In genomic region chr19:36257512-36257876, GRCh38 we compare ENCODE assay signal across 10 cellular contexts. TPM values are rescaled to one million over a fixed set of nuclear protein-coding genes. Genes with fewer than 3 reads are reported as not detected.
DNase-seq lines count a peak whose midpoint lies in the region; ATAC-seq and TF ChIP-seq lines count a peak whose summit lies in the region.
"Had no signal": no experiment of that assay in that cellular context is flagged by ENCODE, and none has a peak within 500 bp of the region (broad histone marks: within the 10 kb centered on the region; RNA-seq: fewer than 3 reads in every experiment).

No MANE protein-coding gene starts in this region.

- TF ChIP-seq RAD21 in IMR-90 (IDR thresholded peaks at IDR 0.05; ENCODE audit: low read length) = no peak

- no peak overlapping the region for H3K27ac Mint-ChIP-seq in T-helper 17 cell
- H3K27ac Mint-ChIP-seq: activated T-cell treated with anti-CD3 and anti-CD28 coated beads, Interleukin-2, amount 50 U/mL, for 72 hours had no signal

- no peak overlapping the region for H3K4me3 Mint-ChIP-seq in T-helper 17 cell
- H3K4me3 Mint-ChIP-seq: activated T-cell treated with anti-CD3 and anti-CD28 coated beads, Interleukin-2, amount 50 U/mL, for 72 hours had no signal

- no peak overlapping the region for H3K23ac ChIP-seq in IMR-90 (ENCODE audit: low read depth, low read length)

- TF ChIP-seq CTCF in IMR-90 (conservative IDR thresholded peaks at IDR 0.05; ENCODE audit: low read depth, low read length) (no peak), right lobe of liver (IDR thresholded peaks at IDR 0.05) (no peak)

- dilution Hi-C loops in IMR-90 (cut with HindIII; ENCODE audit: low sequenced_read_pairs, unreplicated experiment) = no loop called here

- H3K4ac ChIP-seq in IMR-90 (ENCODE audit: low read depth, low read length) = no peak overlapping the region

- DNase-seq in IMR-90 (no peak), cerebellar cortex (ENCODE audit: low spot score) (peak; percentile 42), right lobe of liver (no peak), SIG-M5 (lab: John Stamatoyannopoulos, UW) (no peak), T-helper 17 cell (no peak)
- DNase-seq: activated T-cell treated with anti-CD3 and anti-CD28 coated beads, Interleukin-2, amount 50 U/mL, for 72 hours had no signal

- H3K36me3 ChIP-seq in IMR-90 (ENCODE audit: control insufficient read depth, insufficient read depth, low read length) = no peaks in the 10 kb centered on the region
- H3K36me3 ChIP-seq in right lobe of liver = no peaks in the 10 kb centered on the region
- peaks cover 0 to 4% (median 0%) of the 10 kb centered on the region in 5 donors for H3K36me3 ChIP-seq in subcutaneous abdominal adipose tissue (ENCODE audit: control insufficient read depth in 5 of 5, insufficient read depth in 5 of 5, low read length in 5 of 5)

- H3K27ac ChIP-seq in IMR-90 (ENCODE audit: insufficient read depth, low read length) (no peak overlapping the region), right lobe of liver (peak overlapping the region in 1 of 3 donors; percentile 29), subcutaneous abdominal adipose tissue (ENCODE audit: low read depth, low read length) (no peak overlapping the region)
- H3K27ac ChIP-seq: KMS-11 had no signal

- H3K4me3 ChIP-seq in IMR-90 (ENCODE audit: insufficient read depth, low read depth, low read length) = peak overlapping the region; percentile 11; the same call in 1 of the 2 replicates
- peak overlapping the region in 2 of 3 donors; percentile 27 to 42 for H3K4me3 ChIP-seq in right lobe of liver
- H3K4me3 ChIP-seq in subcutaneous abdominal adipose tissue (ENCODE audit: low read depth in 1 of 5, low read length in 5 of 5) = peak overlapping the region in 4 of 5 donors; percentile 53 to 72 (median 70)

- intact Hi-C loops in IMR-90 (cut with micrococcal nuclease) = no loop called here
- intact Hi-C loops in right lobe of liver (cut with DNase I) = no loop called here

- POLR2A ChIA-PET in IMR-90 (lab: Charles Lee; ENCODE audit: unreplicated experiment) = no interaction called here

- no peaks in the 10 kb centered on the region for H3K4me1 ChIP-seq in IMR-90 (ENCODE audit: control insufficient read depth, insufficient read depth, low read length)
- no peaks in the 10 kb centered on the region for H3K4me1 ChIP-seq in right lobe of liver
- peaks cover 0 to 18% (median 11%) of the 10 kb centered on the region in 5 donors for H3K4me1 ChIP-seq in subcutaneous abdominal adipose tissue (ENCODE audit: control insufficient read depth in 5 of 5, insufficient read depth in 5 of 5, low read length in 5 of 5)

- H4K5ac ChIP-seq in IMR-90 (ENCODE audit: low read depth, low read length) = no peak overlapping the region

- TF ChIP-seq POLR2A in IMR-90 (IDR thresholded peaks at IDR 0.05; ENCODE audit: low read depth, low read length) (no peak), right lobe of liver (IDR thresholded peaks at IDR 0.05) (no peak)

- WGBS in IMR-90 (ENCODE audit: extremely low coverage in 2 of 2, insufficient read length in 1 of 2), 2 experiments = 15% methylated on average over 18 of the region's 37 CpGs; no CpG with 5 or more reads in 1 of the 2 experiments
- 0% methylated on average over 6 of the region's 37 CpGs for WGBS in right lobe of liver (ENCODE audit: insufficient coverage, low coverage, low lambda C conversion rate, missing lambda C conversion rate)

- H2AK5ac ChIP-seq in IMR-90 (ENCODE audit: low read depth, low read length) = no peak overlapping the region

- H3K9me3 ChIP-seq in IMR-90 (ENCODE audit: control insufficient read depth, insufficient read depth, low read length) (peaks cover 3% of the 10 kb centered on the region; the same call in 1 of the 2 replicates), right lobe of liver (no peaks in the 10 kb centered on the region), subcutaneous abdominal adipose tissue (ENCODE audit: control insufficient read depth in 5 of 5, low read length in 5 of 5) (peaks cover 0 to 6% (median 2%) of the 10 kb centered on the region in 5 donors), T-helper 17 cell (ENCODE audit: control insufficient read depth, low read length, poor library complexity, severe bottlenecking) (no peaks in the 10 kb centered on the region)

- H2BK120ac ChIP-seq in IMR-90 (ENCODE audit: low read depth, low read length) = no peak overlapping the region

- H4K20me1 ChIP-seq in IMR-90 (ENCODE audit: insufficient read depth, low read length) = no peaks in the 10 kb centered on the region

- H3K4me1 Mint-ChIP-seq in T-helper 17 cell = no peaks in the 10 kb centered on the region

- H3K18ac ChIP-seq in IMR-90 (ENCODE audit: low read depth, low read length) = no peak overlapping the region

- BruUV-seq in IMR-90 (replicated peaks; lab: Mats Ljungman, UMichigan) = no TSS peak

- H3K36me3 Mint-ChIP-seq in T-helper 17 cell (ENCODE audit: low read depth) = peaks cover 2% of the 10 kb centered on the region

- H2BK20ac ChIP-seq in IMR-90 (ENCODE audit: low read depth, low read length) = no peak overlapping the region

- H3K27me3 ChIP-seq in IMR-90 (ENCODE audit: control insufficient read depth, insufficient read depth, low read length) (no peaks in the 10 kb centered on the region), right lobe of liver (no peaks in the 10 kb centered on the region), subcutaneous abdominal adipose tissue (ENCODE audit: control insufficient read depth in 5 of 5, insufficient read depth in 4 of 5, low read length in 5 of 5) (no peaks in the 10 kb centered on the region)

- H3K27me3 Mint-ChIP-seq in T-helper 17 cell = no peaks in the 10 kb centered on the region

- H3K14ac ChIP-seq in IMR-90 (replicated peaks; ENCODE audit: low read depth, low read length) = no peak overlapping the region

- H2AK9ac ChIP-seq in IMR-90 (replicated peaks; ENCODE audit: low read depth, low read length, poor library complexity) = no peak overlapping the region

- no peaks in the 10 kb centered on the region for H3K9me1 ChIP-seq in IMR-90 (ENCODE audit: insufficient read depth, low read length)

- CTCF ChIA-PET in IMR-90 (lab: Yijun Ruan, JAX) = no interaction called here

- peak overlapping the region; percentile 70 for H2AFZ ChIP-seq in IMR-90 (replicated peaks; ENCODE audit: low read length, poor library complexity)

- no peak overlapping the region for H2BK15ac ChIP-seq in IMR-90 (ENCODE audit: low read depth, low read length)

- peak; percentile 48 for ATAC-seq in IMR-90 (ENCODE audit: low read depth)
- ATAC-seq in right lobe of liver = peak; percentile 46 to 62 (median 53)
- no peak for ATAC-seq in HG02852 (IDR thresholded peaks at IDR 0.05; ENCODE audit: unreplicated experiment)
- no peak for ATAC-seq in GM19452 (IDR thresholded peaks at IDR 0.05; ENCODE audit: unreplicated experiment)
- no peak for ATAC-seq in T-helper 17 cell
- ATAC-seq: activated T-cell treated with anti-CD3 and anti-CD28 coated beads, Interleukin-2, amount 50 U/mL, for 72 hours had no signal

- no peak overlapping the region for H3K9ac ChIP-seq in IMR-90 (ENCODE audit: low read depth, low read length)
- H3K9ac ChIP-seq in subcutaneous abdominal adipose tissue (ENCODE audit: low read length in 5 of 5) = peak overlapping the region in 4 of 5 donors; percentile 35 to 80 (median 66)
- H3K9ac ChIP-seq: KMS-11 had no signal

- no peak overlapping the region for H3K56ac ChIP-seq in IMR-90 (ENCODE audit: extremely low read depth, insufficient read depth, low read length)

- H3K79me1 ChIP-seq in IMR-90 (ENCODE audit: low read depth in 1 of 2, low read length in 2 of 2) = no peaks in the 10 kb centered on the region

- H2BK5ac ChIP-seq in IMR-90 (ENCODE audit: low read depth, low read length, poor library complexity, severe bottlenecking) = no peak overlapping the region

- peak overlapping the region; percentile 42; the same call in 1 of the 2 replicates for H3K4me2 ChIP-seq in IMR-90 (ENCODE audit: low read depth, low read length)
- H3K4me2 ChIP-seq: KMS-11 had no signal

- in situ Hi-C loops in IMR-90 (cut with MboI; ENCODE audit: low sequenced_read_pairs) = no loop called here

- no peak overlapping the region for H4K8ac ChIP-seq in IMR-90 (ENCODE audit: low read depth in 2 of 2, low read length in 2 of 2)

- H4K91ac ChIP-seq in IMR-90 (ENCODE audit: insufficient read depth, low read depth, low read length) = no peak overlapping the region

TF ChIP-seq in IMR-90, 13 proteins besides CTCF, POLR2A, EP300 and RAD21:
- TF ChIP-seq MXI1 (IDR thresholded peaks at IDR 0.05; ENCODE audit: borderline replicate concordance, low read depth, low read length) = no peak

RNA-seq across cellular contexts. Expression of gene ZNF146, which starts 42.6 kb away (rescaled TPM):
- total RNA-seq in IMR-90 (2012; rRNA removed) = 106 and 129 TPM in 2 replicates
- 42.6 and 61.6 TPM in 2 replicates for polyA plus RNA-seq in IMR-90 (2012; rRNA removed)
- polyA plus RNA-seq in IMR-90 (2012; cell fraction: cytosol; rRNA removed) = 4.6 and 10.2 TPM in 2 replicates
- polyA plus RNA-seq in IMR-90 (2012; cell fraction: nucleus; rRNA removed; ENCODE audit: low replicate concordance) = 2.1 and 22.2 TPM in 2 replicates
- 10 to 100 TPM; 16.2 to 33.0 (median 27.0) TPM for total RNA-seq in right lobe of liver
- 10 to 100 TPM; 23.8 to 29.5 TPM for total RNA-seq in T-helper 17 cell

RNA-seq across cellular contexts. Expression of gene ZNF565, which starts 43.0 kb away (rescaled TPM):
- total RNA-seq in IMR-90 (2012; rRNA removed) = 6.4 and 7.5 TPM in 2 replicates
- polyA plus RNA-seq in IMR-90 (2012; rRNA removed) = 2.1 and 2.3 TPM in 2 replicates
- polyA plus RNA-seq in IMR-90 (2012; cell fraction: cytosol; rRNA removed) = 0.55 and 0.70 TPM in 2 replicates
- polyA plus RNA-seq in IMR-90 (2012; cell fraction: nucleus; rRNA removed; ENCODE audit: low replicate concordance) = 1.7 and 8.1 TPM in 2 replicates
- 1 to 10 TPM in 5 of 6 experiments, under 1 TPM in 1; 0.37 to 3.6 (median 2.2) TPM for total RNA-seq in right lobe of liver
- total RNA-seq in T-helper 17 cell = 1 to 10 TPM; 9.3 to 9.4 TPM

Comparison
In these comparisons a context has a peak if more than half of its experiments do, and no peak if none do; other contexts are left out.
1. ATAC-seq: peak in IMR-90 (single experiment) and right lobe of liver (4 of 4); none in HG02852 (single experiment), GM19452 (single experiment) and T-helper 17 cell (single experiment).
2. H3K4me3 ChIP-seq: peak in every context shown above with its lines; median percentile 70 in subcutaneous abdominal adipose tissue; 34 in right lobe of liver; 11 in IMR-90.